ENCODE assay signal across 23 cellular contexts in genomic region chr20:18009116-18009515, GRCh38. TPM values are rescaled to one million over a fixed set of nuclear protein-coding genes. Genes with fewer than 3 reads are reported as not detected.
"Had no signal": no experiment of that assay in that cellular context is flagged by ENCODE, and none has a peak within 500 bp of the region (broad histone marks: within the 10 kb centered on the region; RNA-seq: fewer than 3 reads in every experiment).

No MANE protein-coding gene starts in this region.

- H3K4me3 Mint-ChIP-seq: activated CD8-positive, alpha-beta T cell treated with anti-CD3 and anti-CD28 coated beads for 36 hours had no signal

- DNase-seq: activated CD4-positive, alpha-beta T cell treated with anti-CD3 and anti-CD28 coated beads for 4 hours; activated CD8-positive, alpha-beta memory T cell treated with anti-CD3 and anti-CD28 coated beads, Interleukin-2, amount 50 U/mL, for 4 hours; activated CD8-positive, alpha-beta T cell treated with anti-CD3 and anti-CD28 coated beads for 36 hours; activated naive CD4-positive, alpha-beta T cell treated with anti-CD3 and anti-CD28 coated beads, Interleukin-2, amount 50 U/mL, for 16 hours; amniotic stem cell; brain microvascular endothelial cell; Karpas-422; MM.1S; NCI-H1105 treated with DMSO at 0.1 percent for 48 hours; NCI-H1436 treated with DMSO at 0.1 percent for 48 hours; NCI-H187 treated with DMSO at 0.1 percent for 48 hours; NCI-H510A treated with DMSO at 0.1 percent for 48 hours; NCI-H748 treated with DMSO at 0.1 percent for 48 hours; RPMI8226; T-helper 1 cell had no signal

- H3K9me3 Mint-ChIP-seq: activated CD8-positive, alpha-beta T cell treated with anti-CD3 and anti-CD28 coated beads for 36 hours had no signal

- H3K36me3 ChIP-seq: brain microvascular endothelial cell, cardiac muscle cell had no signal

- H3K27me3 Mint-ChIP-seq: activated CD8-positive, alpha-beta T cell treated with anti-CD3 and anti-CD28 coated beads for 36 hours had no signal

- ATAC-seq: activated CD4-positive, CD25-positive, alpha-beta regulatory T cell treated with anti-CD3 and anti-CD28 coated beads, Interleukin-2, amount 50 U/mL, for 24 hours; activated CD8-positive, alpha-beta T cell treated with anti-CD3 and anti-CD28 coated beads for 36 hours; K562; Panc1; Right ventricle myocardium inferior had no signal

- H3K27ac ChIP-seq: brain microvascular endothelial cell, cardiac muscle cell, SK-N-MC had no signal

- H3K27me3 ChIP-seq: brain microvascular endothelial cell, cardiac muscle cell had no signal

- H3K27ac Mint-ChIP-seq: activated CD8-positive, alpha-beta T cell treated with anti-CD3 and anti-CD28 coated beads for 36 hours had no signal

- H3K4me3 ChIP-seq: cardiac muscle cell, K562, SK-N-MC had no signal

RNA-seq across cellular contexts. Expression of gene OVOL2, which starts 48.6 kb away (rescaled TPM):
- total RNA-seq: activated CD8-positive, alpha-beta T cell treated with anti-CD3 and anti-CD28 coated beads for 36 hours; K562; OCI-LY7; Right ventricle myocardium inferior; T-helper 2 cell treated with Interferon-gamma antibody and Interleukin-4, amounts not matched to agents 100 ng/mL and 5 ng/mL, for 36 hours had no signal
